ENCODE assay signal across 19 cellular contexts in the genomic region with DNA sequence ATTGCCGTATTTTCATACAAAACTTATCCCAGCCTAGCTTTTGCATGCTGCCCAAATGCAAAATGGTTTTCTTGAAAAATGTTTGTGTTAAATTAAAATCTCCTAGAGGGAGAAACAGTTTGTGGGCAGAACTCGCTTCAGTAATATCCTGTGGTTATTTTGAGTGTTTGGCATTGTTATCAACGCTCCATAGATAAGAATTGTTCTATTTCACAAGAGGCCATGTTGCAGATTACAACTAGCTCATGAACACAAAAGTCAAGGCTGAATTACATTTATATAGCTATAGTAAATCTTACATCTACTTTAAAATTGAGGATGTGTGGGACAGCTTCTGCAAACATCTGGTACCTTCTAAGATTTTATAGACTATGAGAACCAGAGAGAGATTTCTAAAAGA.
A peak's percentile ranks its signal among the peaks of the same experiment; 100 is the strongest.
DNase-seq lines count a peak whose midpoint lies in the region; ATAC-seq, FAIRE-seq and TF ChIP-seq lines count a peak whose summit lies in the region.
"Had no signal": no experiment of that assay in that cellular context is flagged by ENCODE, and none has a peak within 500 bp of the region (broad histone marks: within the 10 kb centered on the region; RNA-seq: fewer than 3 reads in every experiment).

No MANE protein-coding gene starts in this region.

- no peak overlapping the region for H3K27ac ChIP-seq in right atrium auricular region
- no peak overlapping the region for H3K27ac ChIP-seq in astrocyte (ENCODE audit: low read depth, low read length)
- no peak overlapping the region for H3K27ac ChIP-seq in osteoblast (ENCODE audit: low read depth, low read length)
- H3K27ac ChIP-seq: HL-60, SJCRH30 had no signal

- H3K4me1 Mint-ChIP-seq in astrocyte (ENCODE audit: low read depth, unreplicated experiment): peaks cover 14% of the 10 kb centered on the region
- H3K4me1 Mint-ChIP-seq: CD8-positive, alpha-beta memory T cell had no signal

- H3K79me2 ChIP-seq in astrocyte (ENCODE audit: insufficient read depth, low read length) (no peaks in the 10 kb centered on the region), osteoblast (ENCODE audit: insufficient read depth, low read length) (no peaks in the 10 kb centered on the region)

- H3K4me3 ChIP-seq in right atrium auricular region (no peak overlapping the region), astrocyte (ENCODE audit: insufficient read depth, low read depth, low read length) (no peak overlapping the region), osteoblast (ENCODE audit: insufficient read depth, low read length) (no peak overlapping the region)
- H3K4me3 ChIP-seq: GM23338, SJCRH30 had no signal

- no peaks in the 10 kb centered on the region for H3K36me3 Mint-ChIP-seq in astrocyte (ENCODE audit: low read depth, unreplicated experiment)
- H3K36me3 Mint-ChIP-seq: CD8-positive, alpha-beta memory T cell had no signal

- DNase-seq in Right ventricle myocardium superior (no peak), right atrium auricular region (ENCODE audit: low spot score) (no peak), astrocyte (ENCODE audit: low read depth) (peak; percentile 35), iris pigment epithelial cell (ENCODE audit: low read depth) (peak; percentile 15), osteoblast (ENCODE audit: insufficient read length, low spot score, missing footprints) (no peak), mucosa of gallbladder (ENCODE audit: low spot score) (no peak)
- DNase-seq: C1 segment of cervical spinal cord; CD8-positive, alpha-beta memory T cell; DMS53; HCEC 1CT; NCI-H187 treated with DMSO at 0.1 percent for 48 hours; NCI-H524; SJCRH30 had no signal

- no peaks in the 10 kb centered on the region for H3K9me3 Mint-ChIP-seq in astrocyte (ENCODE audit: unreplicated experiment)
- H3K9me3 Mint-ChIP-seq: CD8-positive, alpha-beta memory T cell; GM23338 had no signal

- H2AFZ ChIP-seq in astrocyte (ENCODE audit: low read depth, low read length): no peak overlapping the region
- no peak overlapping the region for H2AFZ ChIP-seq in osteoblast (ENCODE audit: low read length)
- H2AFZ ChIP-seq: GM23338 had no signal

- no peaks in the 10 kb centered on the region for H3K27me3 Mint-ChIP-seq in astrocyte (ENCODE audit: low read depth, unreplicated experiment)

- no peak overlapping the region for H3K4me3 Mint-ChIP-seq in astrocyte (ENCODE audit: unreplicated experiment)
- H3K4me3 Mint-ChIP-seq: CD8-positive, alpha-beta memory T cell; GM23338 had no signal

- H4K20me1 ChIP-seq in astrocyte (ENCODE audit: insufficient read depth, low read length) (no peaks in the 10 kb centered on the region), osteoblast (ENCODE audit: insufficient read depth, low read length) (no peaks in the 10 kb centered on the region)

- no peak overlapping the region for H3K9ac ChIP-seq in astrocyte (ENCODE audit: low read length)

- no peak overlapping the region for H3K27ac Mint-ChIP-seq in astrocyte (ENCODE audit: unreplicated experiment)
- H3K27ac Mint-ChIP-seq: CD8-positive, alpha-beta memory T cell; GM23338 had no signal

- H3K27me3 ChIP-seq in right atrium auricular region: no peaks in the 10 kb centered on the region
- no peaks in the 10 kb centered on the region for H3K27me3 ChIP-seq in astrocyte (ENCODE audit: insufficient read depth, low read length)
- H3K27me3 ChIP-seq in osteoblast (ENCODE audit: insufficient read depth, low read length): no peaks in the 10 kb centered on the region
- H3K27me3 ChIP-seq: SJCRH30 had no signal

- H3K36me3 ChIP-seq in right atrium auricular region: no peaks in the 10 kb centered on the region
- H3K36me3 ChIP-seq in astrocyte (ENCODE audit: insufficient read depth, low read length): no peaks in the 10 kb centered on the region
- no peaks in the 10 kb centered on the region for H3K36me3 ChIP-seq in osteoblast (ENCODE audit: insufficient read depth, low read length)
- H3K36me3 ChIP-seq: SJCRH30 had no signal

- TF ChIP-seq CTCF in right atrium auricular region (IDR thresholded peaks at IDR 0.05): no peak
- no peak for TF ChIP-seq CTCF in astrocyte (IDR thresholded peaks at IDR 0.05; ENCODE audit: insufficient read depth, low read depth, low read length)
- TF ChIP-seq CTCF in osteoblast (IDR thresholded peaks at IDR 0.05; ENCODE audit: extremely low read depth, low read depth, low read length): no peak

- H3K4me1 ChIP-seq in right atrium auricular region (no peaks in the 10 kb centered on the region), astrocyte (ENCODE audit: insufficient read depth, low read length) (no peaks in the 10 kb centered on the region), osteoblast (ENCODE audit: insufficient read depth, low read length) (no peaks in the 10 kb centered on the region)
- H3K4me1 ChIP-seq: SJCRH30 had no signal

- H3K9me3 ChIP-seq in right atrium auricular region (no peaks in the 10 kb centered on the region), astrocyte (ENCODE audit: insufficient read depth, low read depth, low read length) (no peaks in the 10 kb centered on the region), osteoblast (ENCODE audit: low read depth, low read length) (no peaks in the 10 kb centered on the region)
- H3K9me3 ChIP-seq: SJCRH30 had no signal

- FAIRE-seq in astrocyte (lab: Jason Lieb, UNC): no peak
- FAIRE-seq: A204.1, GM12892, GM18507 had no signal

- no peak overlapping the region for H3K4me2 ChIP-seq in astrocyte (ENCODE audit: low read length)
- no peak overlapping the region for H3K4me2 ChIP-seq in osteoblast (ENCODE audit: insufficient read depth, low read length)
- H3K4me2 ChIP-seq: GM23338 had no signal

- peak; percentile 90 for ATAC-seq in Right ventricle myocardium superior (ENCODE audit: poor library complexity)
- no peak for ATAC-seq in GM18873 (IDR thresholded peaks at IDR 0.05; ENCODE audit: low FRiP score, unreplicated experiment)

- intact Hi-C loops in Right ventricle myocardium superior (cut with DNase I): no loop called here

Comparison
In these comparisons a context has a peak if more than half of its experiments do, and no peak if none do; other contexts are left out.
1. DNase-seq: peak in astrocyte (single experiment) and iris pigment epithelial cell (single experiment); none in Right ventricle myocardium superior (single experiment), right atrium auricular region (single experiment), osteoblast (single experiment) and mucosa of gallbladder (single experiment).